12 cellular contexts compared by ENCODE assay signal in the genomic region with DNA sequence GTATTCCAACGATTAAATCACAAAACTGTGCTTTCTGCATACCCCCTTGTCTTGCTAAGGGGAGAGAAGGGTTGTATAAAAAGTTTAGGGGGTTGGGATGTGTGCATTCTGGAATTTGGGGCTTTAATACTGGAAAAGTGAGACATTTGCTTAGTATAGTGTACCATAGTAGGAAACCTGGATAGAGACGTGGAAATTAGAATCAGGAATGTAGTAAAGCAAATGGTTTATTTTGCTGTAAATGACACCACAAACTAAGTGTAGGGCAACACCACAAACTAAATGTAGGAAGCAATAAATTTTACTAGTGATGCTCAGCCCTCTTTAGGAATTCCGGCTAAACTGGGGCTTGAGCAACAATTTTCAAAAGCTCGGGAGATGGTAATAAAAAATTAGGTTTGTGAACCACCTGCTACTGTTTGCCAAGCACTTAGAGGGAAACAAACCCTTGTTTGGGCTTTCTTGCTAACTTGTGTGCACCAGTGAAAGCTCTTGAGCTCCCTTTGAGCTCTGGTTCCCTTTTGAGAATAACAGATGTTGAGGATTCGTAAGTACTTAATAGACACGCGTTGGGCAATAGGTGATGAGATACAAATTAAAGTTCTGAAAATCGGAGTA. TPM values are rescaled to one million over a fixed set of nuclear protein-coding genes. Genes with fewer than 3 reads are reported as not detected.
DNase-seq lines count a peak whose midpoint lies in the region; TF ChIP-seq lines count a peak whose summit lies in the region.
"Had no signal": no experiment of that assay in that cellular context is flagged by ENCODE, and none has a peak within 500 bp of the region (broad histone marks: within the 10 kb centered on the region; RNA-seq: fewer than 3 reads in every experiment).

No MANE protein-coding gene starts in this region.

- H3K4me2 ChIP-seq in mammary epithelial cell (ENCODE audit: insufficient read depth, low read depth, low read length) (no peak overlapping the region), H9 (ENCODE audit: insufficient read depth, insufficient read length, low read length) (no peak overlapping the region)

- H3K4me1 Mint-ChIP-seq in MCF 10A (ENCODE audit: insufficient read depth, unreplicated experiment) (peaks cover 31% of the 10 kb centered on the region), H9 (peaks cover 10 to 32% of the 10 kb centered on the region in 2 experiments; a peak in 3 of 4 replicates)

- no peak overlapping the region for H3K4ac ChIP-seq in H9 (ENCODE audit: low read depth, low read length)

- in situ Hi-C loops in mammary epithelial cell (cut with MboI; ENCODE audit: low sequenced_read_pairs in 2 of 2): loop anchor here in 1 of 2 donors (25.0 kb wide), 1 partner anchor 95 kb away; no protein-coding TSS in a partner anchor

- H3K4me1 ChIP-seq in mammary epithelial cell (ENCODE audit: insufficient read depth, low read length) (peaks cover 9% of the 10 kb centered on the region), colonic mucosa (peaks cover 39% of the 10 kb centered on the region), subcutaneous abdominal adipose tissue (ENCODE audit: control insufficient read depth in 5 of 5, insufficient read depth in 5 of 5, low read length in 5 of 5) (peaks cover 3 to 24% (median 22%) of the 10 kb centered on the region in 5 donors), H9 (ENCODE audit: insufficient read depth, low read length) (no peaks in the 10 kb centered on the region)

- H3K9me3 ChIP-seq in mammary epithelial cell (replicated peaks; ENCODE audit: insufficient read depth, low read length): no peaks in the 10 kb centered on the region
- H3K9me3 ChIP-seq in colonic mucosa: no peaks in the 10 kb centered on the region
- no peaks in the 10 kb centered on the region for H3K9me3 ChIP-seq in subcutaneous abdominal adipose tissue (ENCODE audit: control insufficient read depth in 5 of 5, low read length in 5 of 5)
- no peaks in the 10 kb centered on the region for H3K9me3 ChIP-seq in H9 (ENCODE audit: control insufficient read depth, low read depth, low read length)

- H3K36me3 Mint-ChIP-seq in MCF 10A (ENCODE audit: insufficient read depth, unreplicated experiment): peaks cover 60% of the 10 kb centered on the region
- peaks cover 43 to 51% (median 45%) of the 10 kb centered on the region in 3 experiments for H3K36me3 Mint-ChIP-seq in H9 (ENCODE audit: insufficient read depth in 1 of 3, low read depth in 3 of 3)

- no peaks in the 10 kb centered on the region for H3K27me3 ChIP-seq in mammary epithelial cell (ENCODE audit: insufficient read depth, low read length)
- no peaks in the 10 kb centered on the region for H3K27me3 ChIP-seq in colonic mucosa
- H3K27me3 ChIP-seq in subcutaneous abdominal adipose tissue (ENCODE audit: control insufficient read depth in 5 of 5, insufficient read depth in 4 of 5, low read length in 5 of 5): no peaks in the 10 kb centered on the region
- no peaks in the 10 kb centered on the region for H3K27me3 ChIP-seq in H9 (ENCODE audit: insufficient read depth, low read length)

- CTCF ChIA-PET in MCF 10A (lab: Yijun Ruan, JAX): interaction anchor here (0.6 to 1.4 kb wide), 4 partner anchors 32 to 183 kb away, joined by 3 to 6 read pairs (median 4); no protein-coding TSS in a partner anchor
- CTCF ChIA-PET in mammary epithelial cell (lab: Charles Lee; ENCODE audit: low non-redundant PET): no interaction called here

- WGBS in mammary epithelial cell (ENCODE audit: low coverage, missing lambda C conversion rate): 61% methylated on average over 8 of the region's 8 CpGs
- WGBS in H9 (ENCODE audit: extremely low coverage, insufficient read length, low lambda C conversion rate): no CpG with 5 or more reads among the region's 8 CpGs

- peaks cover 11% of the 10 kb centered on the region for H3K79me1 ChIP-seq in H9 (ENCODE audit: insufficient read depth, low read depth, low read length, poor library complexity, severe bottlenecking)

- H2BK12ac ChIP-seq in H9 (ENCODE audit: insufficient read length, low read depth, low read length): no peak overlapping the region

- no peak overlapping the region for H3K14ac ChIP-seq in H9 (ENCODE audit: insufficient read depth, low read length)

- no peak overlapping the region for H3K27ac Mint-ChIP-seq in MCF 10A (ENCODE audit: low read depth, unreplicated experiment)
- H3K27ac Mint-ChIP-seq in H9: peak overlapping the region in 1 of 3 experiments; percentile 88; a peak in 2 of 7 replicates

- no peak overlapping the region for H2AFZ ChIP-seq in mammary epithelial cell (ENCODE audit: low read depth, low read length)
- no peak overlapping the region for H2AFZ ChIP-seq in H9 (ENCODE audit: low read length)

- no peak overlapping the region for H4K8ac ChIP-seq in H9 (replicated peaks; ENCODE audit: insufficient read length, low read depth, low read length)

- TF ChIP-seq CTCF in MCF 10A (IDR thresholded peaks at IDR 0.05; ENCODE audit: unreplicated experiment) (no peak), mammary epithelial cell (conservative IDR thresholded peaks at IDR 0.05 in 1 of 2, IDR thresholded peaks at IDR 0.05 in 1 of 2; ENCODE audit: extremely low read depth in 1 of 2, insufficient read depth in 1 of 2, low read depth in 1 of 2, low read length in 2 of 2) (no peak), colonic mucosa (IDR thresholded peaks at IDR 0.05) (no peak), H9 (conservative IDR thresholded peaks at IDR 0.05) (no peak)

- POLR2A ChIA-PET in MCF 10A (lab: Yijun Ruan, JAX): interaction anchor here (1.0 to 12.1 kb wide), 3 partner anchors 11 to 129 kb away, joined by 3 to 245 read pairs (median 5); a partner anchor contains a TSS

- H3K18ac ChIP-seq in H9 (ENCODE audit: insufficient read length, low read depth, low read length): no peak overlapping the region

- peak; percentile 13 for DNase-seq in MCF 10A (ENCODE audit: unreplicated experiment)
- DNase-seq in mammary epithelial cell: no peak
- peak; percentile 48 for DNase-seq in NCI-H524 treated with DMSO at 0.1 percent for 48 hours (lab: John Stamatoyannopoulos, UW)
- no peak for DNase-seq in colonic mucosa
- DNase-seq in OCI-M2 (lab: John Stamatoyannopoulos, UW; ENCODE audit: unreplicated experiment): no peak
- no peak for DNase-seq in middle frontal gyrus (ENCODE audit: extremely low spot score, low spot score)
- DNase-seq in H9: no peak
- DNase-seq: amygdala; DND-41; NCI-H2081 treated with DMSO at 0.1 percent for 48 hours; stimulated activated CD4-positive, alpha-beta T cell treated with anti-CD3 and anti-CD28 coated beads, Interleukin-1b, Interleukin-23, amount 100 ng/mL, for 48 hours had no signal

- H2AK5ac ChIP-seq in H9 (ENCODE audit: insufficient read length, low read length): no peak overlapping the region

- H2BK20ac ChIP-seq in H9 (ENCODE audit: low read depth, low read length, poor library complexity, severe bottlenecking): no peak overlapping the region

- H3K9ac ChIP-seq in mammary epithelial cell (ENCODE audit: insufficient read depth, low read length) (no peak overlapping the region), colonic mucosa (ENCODE audit: low read depth in 2 of 2, low read length in 2 of 2) (no peak overlapping the region), subcutaneous abdominal adipose tissue (ENCODE audit: low read length in 5 of 5) (no peak overlapping the region), H9 (ENCODE audit: extremely low read depth, insufficient read length, low read length) (no peak overlapping the region)

- no peaks in the 10 kb centered on the region for H3K23me2 ChIP-seq in H9 (ENCODE audit: insufficient read length, low read depth, low read length, poor library complexity, severe bottlenecking)

- no peak overlapping the region for H2BK120ac ChIP-seq in H9 (ENCODE audit: low read depth, low read length, poor library complexity, severe bottlenecking)

- intact Hi-C loops in MCF 10A (cut with micrococcal nuclease) (no loop called here), mammary epithelial cell (cut with micrococcal nuclease) (no loop called here), colonic mucosa (cut with DNase I) (no loop called here)

- no peak overlapping the region for H3K23ac ChIP-seq in H9 (ENCODE audit: insufficient read length, low read depth, low read length)

- H3K79me2 ChIP-seq in mammary epithelial cell (ENCODE audit: insufficient read depth, low read length): peaks cover 37% of the 10 kb centered on the region
- H3K79me2 ChIP-seq in H9 (ENCODE audit: insufficient read depth, low read length): peaks cover 4% of the 10 kb centered on the region; the same call in 1 of the 2 replicates

- H3K36me3 ChIP-seq in mammary epithelial cell (ENCODE audit: insufficient read depth, low read length): peaks cover 41% of the 10 kb centered on the region
- H3K36me3 ChIP-seq in colonic mucosa: peaks cover 33% of the 10 kb centered on the region
- H3K36me3 ChIP-seq in subcutaneous abdominal adipose tissue (ENCODE audit: control insufficient read depth in 5 of 5, insufficient read depth in 5 of 5, low read length in 5 of 5): peaks cover 20 to 64% (median 48%) of the 10 kb centered on the region in 5 donors

- H2BK15ac ChIP-seq in H9 (ENCODE audit: low read depth, low read length): no peak overlapping the region

- H3K27me3 Mint-ChIP-seq in MCF 10A (ENCODE audit: insufficient read depth, unreplicated experiment): no peaks in the 10 kb centered on the region
- peaks cover 5% of the 10 kb centered on the region for H3K27me3 Mint-ChIP-seq in H9 (ENCODE audit: low read depth)

- H3K4me3 ChIP-seq in mammary epithelial cell (replicated peaks in 1 of 3; ENCODE audit: insufficient read depth in 1 of 3, low read depth in 2 of 3, low read length in 3 of 3) (no peak overlapping the region), colonic mucosa (no peak overlapping the region), subcutaneous abdominal adipose tissue (ENCODE audit: low read depth in 1 of 5, low read length in 5 of 5) (no peak overlapping the region)

- BruUV-seq in MCF 10A (replicated peaks; lab: Mats Ljungman, UMichigan) (no TSS peak), mammary epithelial cell (replicated peaks; lab: Mats Ljungman, UMichigan) (no TSS peak)

- no peak overlapping the region for H4K91ac ChIP-seq in H9 (ENCODE audit: insufficient read length, low read depth, low read length)

- no peak overlapping the region for H2BK5ac ChIP-seq in H9 (ENCODE audit: insufficient read length, low read length)

- dilution Hi-C loops in mammary epithelial cell (cut with HindIII; ENCODE audit: low sequenced_read_pairs): no loop called here

- H3K27ac ChIP-seq in mammary epithelial cell (ENCODE audit: insufficient read depth, low read depth, low read length): no peak overlapping the region
- peak overlapping the region; percentile 32 for H3K27ac ChIP-seq in colonic mucosa
- H3K27ac ChIP-seq in subcutaneous abdominal adipose tissue (ENCODE audit: low read depth, low read length): peak overlapping the region; percentile 27
- H3K27ac ChIP-seq in H9 (ENCODE audit: insufficient read length, low read depth, low read length): no peak overlapping the region

- H3T11ph ChIP-seq in H9 (ENCODE audit: low read length): no peak overlapping the region

- no peak overlapping the region for H3K56ac ChIP-seq in H9 (ENCODE audit: insufficient read length, low read depth, low read length)

- H3K4me3 Mint-ChIP-seq in MCF 10A (ENCODE audit: unreplicated experiment): no peak overlapping the region
- no peak overlapping the region for H3K4me3 Mint-ChIP-seq in H9

- no peak overlapping the region for H4K5ac ChIP-seq in H9 (ENCODE audit: insufficient read length, low read depth, low read length)

- H4K20me1 ChIP-seq in mammary epithelial cell (ENCODE audit: insufficient read depth, low read length) (peaks cover 15% of the 10 kb centered on the region), H9 (ENCODE audit: control insufficient read depth, insufficient read depth, insufficient read length) (no peaks in the 10 kb centered on the region)

- H3K9me3 Mint-ChIP-seq in MCF 10A (ENCODE audit: unreplicated experiment): no peaks in the 10 kb centered on the region
- no peaks in the 10 kb centered on the region for H3K9me3 Mint-ChIP-seq in H9

RNA-seq across cellular contexts. Expression of a gene that starts 13.8 kb away (rescaled TPM):
- 201 and 223 TPM in 2 replicates for total RNA-seq in MCF 10A (2022)
- 100 to 1,000 TPM; 114 to 245 TPM for total RNA-seq in mammary epithelial cell
- 122 TPM for polyA plus RNA-seq in mammary epithelial cell
- polyA minus RNA-seq in mammary epithelial cell: 102 TPM
- 100 to 1,000 TPM; 149 to 167 TPM for total RNA-seq in colonic mucosa
- total RNA-seq in H9 (2021): 244 and 252 TPM in 2 replicates

RNA-seq across cellular contexts. Expression of a gene that starts 27.2 kb away (rescaled TPM):
- not detected in 2 replicates for total RNA-seq in MCF 10A (2022)
- under 1 TPM in 1 of 2 donors, not detected in 1; 0.33 TPM for total RNA-seq in mammary epithelial cell
- polyA plus RNA-seq in mammary epithelial cell: 0.18 TPM
- not detected for polyA minus RNA-seq in mammary epithelial cell
- total RNA-seq in colonic mucosa: 1 to 10 TPM; 1.6 to 4.3 TPM
- total RNA-seq in H9 (2021): 15.3 and 15.6 TPM in 2 replicates

RNA-seq across cellular contexts. Expression of a gene that starts 29.3 kb away (rescaled TPM):
- total RNA-seq in MCF 10A (2022) (2.4 and 2.9 TPM in 2 replicates), mammary epithelial cell (1 to 10 TPM; 1.5 to 1.7 TPM), colonic mucosa (10 to 100 TPM; 14.5 to 26.1 TPM), H9 (2021) (6.6 and 7.5 TPM in 2 replicates)
- polyA plus RNA-seq in mammary epithelial cell: 1.7 TPM
- polyA minus RNA-seq in mammary epithelial cell: 6.2 TPM

RNA-seq across cellular contexts. Expression of a gene that starts 41.4 kb away (rescaled TPM):
- total RNA-seq in MCF 10A (2022) (not detected in 2 replicates), mammary epithelial cell (not detected), colonic mucosa (10 to 100 TPM in 1 of 2 donors, 1 to 10 TPM in 1; 6.7 to 28.8 TPM), H9 (2021) (1.5 and 1.7 TPM in 2 replicates)
- polyA plus RNA-seq in mammary epithelial cell: 0.03 TPM
- polyA minus RNA-seq in mammary epithelial cell: not detected

Comparison
In these comparisons a context has a peak if more than half of its experiments do, and no peak if none do; other contexts are left out.
1. DNase-seq: peak in MCF 10A (single experiment) and NCI-H524 treated with DMSO at 0.1 percent for 48 hours (single experiment); none in mammary epithelial cell (single experiment), colonic mucosa (single experiment), OCI-M2 (single experiment), middle frontal gyrus (single experiment) and H9 (single experiment).
2. H3K27ac ChIP-seq: peak in colonic mucosa (single experiment) and subcutaneous abdominal adipose tissue (single experiment); none in mammary epithelial cell (single experiment) and H9 (single experiment).